Comparison of ENCODE assay signal across 8 cellular contexts in genomic region chr3:46186856-46187700, GRCh38. TPM values are rescaled to one million over a fixed set of nuclear protein-coding genes. Genes with fewer than 3 reads are reported as not detected.
A peak's percentile ranks its signal among the peaks of the same experiment; 100 is the strongest.
DNase-seq lines count a peak whose midpoint lies in the region; ATAC-seq and TF ChIP-seq lines count a peak whose summit lies in the region.

No MANE protein-coding gene starts in this region.

- peaks cover 3% of the 10 kb centered on the region for H3K27me3 Mint-ChIP-seq in activated T-helper 17 cell treated with anti-CD3 and anti-CD28 coated beads, Interleukin-2, amount 50 U/mL, for 72 hours

- H3K9me3 Mint-ChIP-seq in activated T-helper 17 cell treated with anti-CD3 and anti-CD28 coated beads, Interleukin-2, amount 50 U/mL, for 72 hours, result no peaks in the 10 kb centered on the region

- H3K4me1 Mint-ChIP-seq in activated T-helper 17 cell treated with anti-CD3 and anti-CD28 coated beads, Interleukin-2, amount 50 U/mL, for 72 hours, result no peaks in the 10 kb centered on the region

- no peaks in the 10 kb centered on the region for H3K36me3 ChIP-seq in GM06990 (ENCODE audit: control insufficient read depth, insufficient read depth, low read length)

- peak; percentile 75 for ATAC-seq in HG03439 (IDR thresholded peaks at IDR 0.05; ENCODE audit: unreplicated experiment)
- ATAC-seq in activated T-helper 17 cell treated with anti-CD3 and anti-CD28 coated beads, Interleukin-2, amount 50 U/mL, for 72 hours (replicated peaks), result peak; percentile 51
- ATAC-seq in sciatic nerve, result no peak

- H3K4me3 Mint-ChIP-seq in activated T-helper 17 cell treated with anti-CD3 and anti-CD28 coated beads, Interleukin-2, amount 50 U/mL, for 72 hours, result no peak overlapping the region

- no peak overlapping the region for H3K4me3 ChIP-seq in GM06990 (replicated peaks; ENCODE audit: low read depth, low read length)

- TF ChIP-seq CTCF in GM06990 (IDR thresholded peaks at IDR 0.05; ENCODE audit: insufficient read depth, low read length, poor library complexity, severe bottlenecking), result no peak
- no peak for TF ChIP-seq CTCF in GM20000 (IDR thresholded peaks at IDR 0.05; ENCODE audit: extremely low read depth, missing control alignments)

- DNase-seq in GM06990 (ENCODE audit: extremely low read depth, insufficient read length) (peak; percentile 75), GM20000 (ENCODE audit: low spot score) (peak; percentile 65), NCI-H2196 (lab: John Stamatoyannopoulos, UW; ENCODE audit: unreplicated experiment) (no peak), inferior parietal cortex (ENCODE audit: extremely low spot score) (no peak), sciatic nerve (ENCODE audit: low spot score) (no peak), NCI-H82 treated with DMSO at 0.1 percent for 48 hours (lab: John Stamatoyannopoulos, UW; ENCODE audit: unreplicated experiment) (no peak)

- no peak overlapping the region for H3K27ac Mint-ChIP-seq in activated T-helper 17 cell treated with anti-CD3 and anti-CD28 coated beads, Interleukin-2, amount 50 U/mL, for 72 hours

- no peaks in the 10 kb centered on the region for H3K36me3 Mint-ChIP-seq in activated T-helper 17 cell treated with anti-CD3 and anti-CD28 coated beads, Interleukin-2, amount 50 U/mL, for 72 hours (ENCODE audit: low read depth)

- intact Hi-C loops in sciatic nerve (cut with DNase I), result no loop called here

- H3K27me3 ChIP-seq in GM06990 (replicated peaks; ENCODE audit: control insufficient read depth, insufficient read depth, low read length), result no peaks in the 10 kb centered on the region

RNA-seq across cellular contexts. Expression of gene CCR1, which starts 21.0 kb away (rescaled TPM):
- 1 to 10 TPM in 1 of 2 donors, under 1 TPM in 1; 0.66 to 1.8 TPM for total RNA-seq in activated T-helper 17 cell treated with anti-CD3 and anti-CD28 coated beads, Interleukin-2, amount 50 U/mL, for 72 hours
- 16.5 TPM for total RNA-seq in sciatic nerve

RNA-seq across cellular contexts. Expression of gene CCR3, which starts 55.2 kb away (rescaled TPM):
- total RNA-seq in activated T-helper 17 cell treated with anti-CD3 and anti-CD28 coated beads, Interleukin-2, amount 50 U/mL, for 72 hours, result not detected
- total RNA-seq in sciatic nerve, result not detected

Comparison
In these comparisons a context has a peak if more than half of its experiments do, and no peak if none do; other contexts are left out.
1. DNase-seq: peak in GM06990 (single experiment) and GM20000 (single experiment); none in NCI-H2196 (single experiment), inferior parietal cortex (single experiment), sciatic nerve (single experiment) and NCI-H82 treated with DMSO at 0.1 percent for 48 hours (single experiment).